ENCODE assay signal across 27 cellular contexts in genomic region chr17:6706499-6706898, GRCh38. TPM values are rescaled to one million over a fixed set of nuclear protein-coding genes. Genes with fewer than 3 reads are reported as not detected.
"Had no signal": no experiment of that assay in that cellular context is flagged by ENCODE, and none has a peak within 500 bp of the region (broad histone marks: within the 10 kb centered on the region; RNA-seq: fewer than 3 reads in every experiment).

No MANE protein-coding gene starts in this region.

- H3K27ac Mint-ChIP-seq: activated naive CD4-positive, alpha-beta T cell treated with anti-CD3 and anti-CD28 coated beads for 36 hours; activated naive CD8-positive, alpha-beta T cell; activated T-helper 17 cell treated with anti-CD3 and anti-CD28 coated beads, Interleukin-2, amount 50 U/mL, for 72 hours; T-helper 1 cell treated with Interleukin-12 subunit alpha and Interleukin-12 subunit beta and Interleukin-4 antibody, amounts not matched to agents 30 μg/mL and 1 μg/mL, for 36 hours; WTC11 had no signal

- H3K27ac ChIP-seq: brain microvascular endothelial cell, Peyer's patch, SJSA1 had no signal

- DNase-seq: activated CD4-positive, alpha-beta T cell treated with anti-CD3 and anti-CD28 coated beads for 48 hours; activated CD4-positive, alpha-beta T cell treated with anti-CD3 and anti-CD28 coated beads, Interleukin-2, amount 50 U/mL, for 4 hours; activated CD4-positive, CD25-positive, alpha-beta regulatory T cell treated with anti-CD3 and anti-CD28 coated beads, Interleukin-2, amount 50 U/mL, for 72 hours; activated gamma-delta T cell; activated naive CD4-positive, alpha-beta T cell treated with anti-CD3 and anti-CD28 coated beads for 36 hours; activated T-cell treated with anti-CD3 and anti-CD28 coated beads for 4 hours; activated T-cell treated with anti-CD3 and anti-CD28 coated beads, Interleukin-2, amount 50 U/mL, for 48 hours; amygdala; brain microvascular endothelial cell; MG63; MV-4-11; NCI-H1092 treated with DMSO at 0.1 percent for 48 hours; NCI-H1417 treated with DMSO at 0.1 percent for 48 hours; NCI-H1694; NCI-H2029 treated with DMSO at 0.1 percent for 48 hours; NCI-H510A treated with DMSO at 0.1 percent for 48 hours; NCI-H69; Peyer's patch; SHP77; SW 1271; T-helper 9 cell had no signal

- H3K9me3 Mint-ChIP-seq: activated naive CD4-positive, alpha-beta T cell treated with anti-CD3 and anti-CD28 coated beads for 36 hours; activated T-helper 17 cell treated with anti-CD3 and anti-CD28 coated beads, Interleukin-2, amount 50 U/mL, for 72 hours; T-helper 1 cell treated with Interleukin-12 subunit alpha and Interleukin-12 subunit beta and Interleukin-4 antibody, amounts not matched to agents 30 μg/mL and 1 μg/mL, for 36 hours; WTC11 had no signal

- H3K36me3 ChIP-seq: brain microvascular endothelial cell, MG63, Peyer's patch, SJSA1 had no signal

- H3K4me3 ChIP-seq: MG63, Peyer's patch, SJSA1 had no signal

- H3K27me3 ChIP-seq: brain microvascular endothelial cell, MG63, Peyer's patch, SJSA1 had no signal

- H3K36me3 Mint-ChIP-seq: activated naive CD8-positive, alpha-beta T cell; WTC11 had no signal

- H3K4me3 Mint-ChIP-seq: activated naive CD4-positive, alpha-beta T cell treated with anti-CD3 and anti-CD28 coated beads for 36 hours; activated naive CD8-positive, alpha-beta T cell; activated T-helper 17 cell treated with anti-CD3 and anti-CD28 coated beads, Interleukin-2, amount 50 U/mL, for 72 hours; T-helper 1 cell treated with Interleukin-12 subunit alpha and Interleukin-12 subunit beta and Interleukin-4 antibody, amounts not matched to agents 30 μg/mL and 1 μg/mL, for 36 hours; WTC11 had no signal

- ATAC-seq: activated T-helper 17 cell treated with anti-CD3 and anti-CD28 coated beads, Interleukin-2, amount 50 U/mL, for 72 hours; SK-N-SH treated with all-trans-retinoic acid at 6 μM for 48 hours; WTC11 had no signal

- H3K9me3 ChIP-seq: MG63, Peyer's patch, SJSA1 had no signal

- H3K4me1 ChIP-seq: Peyer's patch, SJSA1 had no signal

RNA-seq across cellular contexts. Expression of gene SLC13A5, which starts 6.7 kb away (rescaled TPM):
- total RNA-seq: activated naive CD4-positive, alpha-beta T cell treated with anti-CD3 and anti-CD28 coated beads for 36 hours; activated T-helper 17 cell treated with anti-CD3 and anti-CD28 coated beads, Interleukin-2, amount 50 U/mL, for 72 hours; Peyer's patch; SJSA1 had no signal
